10 cellular contexts compared by ENCODE assay signal in genomic region chr14:91897121-91897701, GRCh38. TPM values are rescaled to one million over a fixed set of nuclear protein-coding genes. Genes with fewer than 3 reads are reported as not detected.
DNase-seq lines count a peak whose midpoint lies in the region; ATAC-seq and TF ChIP-seq lines count a peak whose summit lies in the region.
"Had no signal": no experiment of that assay in that cellular context is flagged by ENCODE, and none has a peak within 500 bp of the region (broad histone marks: within the 10 kb centered on the region; RNA-seq: fewer than 3 reads in every experiment).

No MANE protein-coding gene starts in this region.

- H3K9me3 ChIP-seq in lower lobe of right lung (no peaks in the 10 kb centered on the region), thoracic aorta (no peaks in the 10 kb centered on the region), Karpas-422 (ENCODE audit: low read length) (no peaks in the 10 kb centered on the region)

- TF ChIP-seq CTCF in dorsolateral prefrontal cortex (IDR thresholded peaks at IDR 0.05 in 54 of 56, conservative IDR thresholded peaks at IDR 0.05 in 2 of 56; ENCODE audit: low read depth in 1 of 56, partially characterized antibody in 56 of 56): peak in 4 of 56 donors; percentile 10 to 23 (median 20)
- no peak for TF ChIP-seq CTCF in lower lobe of right lung (IDR thresholded peaks at IDR 0.05)
- no peak for TF ChIP-seq CTCF in thoracic aorta (IDR thresholded peaks at IDR 0.05)

- no peaks in the 10 kb centered on the region for H4K20me1 ChIP-seq in Karpas-422 (ENCODE audit: insufficient read depth, low read depth, low read length)

- H3K9me2 ChIP-seq in Karpas-422 (replicated peaks; ENCODE audit: insufficient read depth, low read length): no peaks in the 10 kb centered on the region

- no peaks in the 10 kb centered on the region for H3K27me3 ChIP-seq in dorsolateral prefrontal cortex
- H3K27me3 ChIP-seq in lower lobe of right lung (ENCODE audit: low read depth): no peaks in the 10 kb centered on the region
- H3K27me3 ChIP-seq in thoracic aorta (replicated peaks; ENCODE audit: insufficient read depth): no peaks in the 10 kb centered on the region
- no peaks in the 10 kb centered on the region for H3K27me3 ChIP-seq in Karpas-422 (ENCODE audit: low read length)

- H3K79me2 ChIP-seq in Karpas-422 (ENCODE audit: low read length): no peaks in the 10 kb centered on the region

- DNase-seq in M059J (ENCODE audit: low read depth) (peak; percentile 19), dorsolateral prefrontal cortex (peak; percentile 21 to 81 (median 73)), lower lobe of right lung (peak; percentile 80), thoracic aorta (ENCODE audit: low spot score) (peak; percentile 84), COLO829 (ENCODE audit: low spot score) (no peak), Karpas-422 (no peak), iPS-NIHi7 (ENCODE audit: extremely low spot score) (no peak)
- DNase-seq: NCI-H1436, T-cell had no signal

- intact Hi-C loops in dorsolateral prefrontal cortex (cut with DNase I) (loop anchor here in 1 of 2 donors (10.0 kb wide), 1 partner anchor 1088 kb away; no protein-coding TSS in a partner anchor), lower lobe of right lung (cut with DNase I) (no loop called here)

- H3K4me3 ChIP-seq in dorsolateral prefrontal cortex: peak overlapping the region in 2 of 59 donors; percentile 3 to 30
- no peak overlapping the region for H3K4me3 ChIP-seq in lower lobe of right lung
- no peak overlapping the region for H3K4me3 ChIP-seq in thoracic aorta
- no peak overlapping the region for H3K4me3 ChIP-seq in Karpas-422 (ENCODE audit: low read length)

- H3K36me3 ChIP-seq in lower lobe of right lung: no peaks in the 10 kb centered on the region
- H3K36me3 ChIP-seq in thoracic aorta: peaks cover 5% of the 10 kb centered on the region
- H3K36me3 ChIP-seq in Karpas-422 (ENCODE audit: insufficient read depth, low read length): no peaks in the 10 kb centered on the region

- no peak overlapping the region for H2AFZ ChIP-seq in Karpas-422 (ENCODE audit: low read length)

- H3K9ac ChIP-seq in Karpas-422 (ENCODE audit: low read length): no peak overlapping the region

- H3K27ac ChIP-seq in dorsolateral prefrontal cortex (peak overlapping the region in 43 of 59 donors; percentile 1 to 76 (median 54)), lower lobe of right lung (peak overlapping the region; percentile 34), thoracic aorta (peak overlapping the region; percentile 94 to 96), Karpas-422 (ENCODE audit: low read length) (no peak overlapping the region)

- peaks cover 37% of the 10 kb centered on the region for H3K4me1 ChIP-seq in lower lobe of right lung
- peaks cover 53 to 91% of the 10 kb centered on the region in 2 donors for H3K4me1 ChIP-seq in thoracic aorta (ENCODE audit: control insufficient read depth in 1 of 2, low read depth in 2 of 2)
- no peaks in the 10 kb centered on the region for H3K4me1 ChIP-seq in Karpas-422 (ENCODE audit: low read length)

- no peak overlapping the region for H3K4me2 ChIP-seq in Karpas-422 (ENCODE audit: low read depth, low read length, poor library complexity, severe bottlenecking)

- ATAC-seq in lower lobe of right lung (peak; percentile 83 to 92), thoracic aorta (ENCODE audit: insufficient number of reproducible peaks, low FRiP score, low read depth) (peak; percentile 59), GM18870 (IDR thresholded peaks at IDR 0.05; ENCODE audit: unreplicated experiment) (no peak)
- ATAC-seq: T-cell had no signal

RNA-seq across cellular contexts. Expression of gene TC2N, which starts 29.9 kb away (rescaled TPM):
- total RNA-seq in M059J (2014; rRNA removed; shearing (Covaris generic)): not detected in 2 replicates
- 10 to 100 TPM in 13 of 120 experiments, 1 to 10 TPM in 107; 1.5 to 14.6 (median 5.8) TPM for total RNA-seq in dorsolateral prefrontal cortex
- total RNA-seq in lower lobe of right lung: 53.1 TPM
- 100 to 1,000 TPM; 146 to 172 TPM for total RNA-seq in thoracic aorta
- total RNA-seq in Karpas-422 (2014; rRNA removed; shearing (Covaris generic); ENCODE audit: low replicate concordance): not detected in 2 replicates

RNA-seq across cellular contexts. Expression of gene FBLN5, which starts 50.3 kb away (rescaled TPM):
- total RNA-seq in M059J (2014; rRNA removed; shearing (Covaris generic)): not detected in 2 replicates
- total RNA-seq in dorsolateral prefrontal cortex (10 to 100 TPM in 106 of 120 experiments, 1 to 10 TPM in 14; 7.3 to 40.2 (median 14.2) TPM), lower lobe of right lung (130 TPM), thoracic aorta (1,000 to 10,000 TPM in 1 of 2 donors, 100 to 1,000 TPM in 1; 824 to 1,103 TPM)
- not detected in 2 replicates for total RNA-seq in Karpas-422 (2014; rRNA removed; shearing (Covaris generic); ENCODE audit: low replicate concordance)

Comparison
In these comparisons a context has a peak if more than half of its experiments do, and no peak if none do; other contexts are left out.
1. DNase-seq: peak in M059J (single experiment), dorsolateral prefrontal cortex (10 of 10), lower lobe of right lung (single experiment) and thoracic aorta (single experiment); none in COLO829 (single experiment), Karpas-422 (single experiment) and iPS-NIHi7 (single experiment).